Comparison of ENCODE assay signal across 8 cellular contexts in the genomic region with DNA sequence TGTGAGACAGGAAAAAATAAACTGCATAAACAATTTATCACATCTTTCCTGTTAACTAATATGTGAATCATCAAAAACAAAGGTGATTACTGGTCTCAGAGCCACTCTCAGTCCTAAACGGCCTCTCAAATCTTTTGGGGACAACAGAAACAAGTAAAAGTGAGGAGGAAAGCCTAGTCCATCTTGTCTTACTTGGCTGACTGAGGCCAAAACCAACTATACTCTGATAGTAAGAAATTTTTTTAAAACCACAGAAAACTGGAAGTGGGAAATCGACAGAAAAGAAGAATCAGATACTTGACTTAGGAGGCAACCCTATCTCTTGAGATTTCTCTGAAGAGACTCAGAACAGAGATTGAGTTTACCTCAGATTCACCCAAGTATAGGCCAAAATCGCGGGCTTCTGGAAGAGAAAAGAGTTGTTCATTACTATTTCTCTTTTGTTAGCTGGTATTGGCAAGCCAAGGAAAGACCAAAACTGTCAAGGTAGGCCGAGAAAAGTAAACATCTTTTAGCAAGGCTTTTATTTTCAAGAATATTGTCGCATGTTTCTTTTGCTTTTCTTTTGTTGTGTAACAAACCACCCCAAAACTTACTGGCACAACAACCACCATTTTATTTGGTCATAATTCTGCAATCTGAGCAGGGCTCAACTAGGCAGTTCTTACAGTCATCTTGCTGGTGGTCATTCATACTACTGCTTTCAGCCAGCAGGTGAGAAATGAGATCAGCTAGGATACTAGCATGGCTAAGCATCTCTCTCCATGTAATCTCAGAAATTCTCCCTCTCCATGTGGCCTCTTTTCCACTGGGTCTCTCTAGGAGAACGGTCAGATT. TPM values are rescaled to one million over a fixed set of nuclear protein-coding genes. Genes with fewer than 3 reads are reported as not detected.
DNase-seq lines count a peak whose midpoint lies in the region; ATAC-seq and TF ChIP-seq lines count a peak whose summit lies in the region.
"Had no signal": no experiment of that assay in that cellular context is flagged by ENCODE, and none has a peak within 500 bp of the region (broad histone marks: within the 10 kb centered on the region; RNA-seq: fewer than 3 reads in every experiment).

No MANE protein-coding gene starts in this region.

- H3K4me3 ChIP-seq in KMS-11 (IDR thresholded peaks at IDR 0.05; ENCODE audit: insufficient read depth, low read depth, low read length) (no peak overlapping the region), Caco-2 (ENCODE audit: low read depth, low read length) (no peak overlapping the region)

- DNase-seq in memory B cell (ENCODE audit: low spot score in 2 of 2), result peak in 1 of 2 donors; percentile 21
- DNase-seq in Caco-2, result no peak
- DNase-seq in amygdala (lab: John Stamatoyannopoulos, UW), result no peak
- DNase-seq: NCI-H187 treated with DMSO at 0.1 percent for 48 hours had no signal

- H3K9ac ChIP-seq in KMS-11, result no peak overlapping the region

- no peaks in the 10 kb centered on the region for H3K9me3 ChIP-seq in Caco-2

- H3K4me3 Mint-ChIP-seq in memory B cell (peak overlapping the region; percentile 29), Caco-2 (ENCODE audit: unreplicated experiment) (no peak overlapping the region)

- no peak overlapping the region for H3K27ac ChIP-seq in KMS-11

- H3K27ac Mint-ChIP-seq in memory B cell, result peak overlapping the region; percentile 97
- no peak overlapping the region for H3K27ac Mint-ChIP-seq in Caco-2 (ENCODE audit: unreplicated experiment)

- CTCF ChIA-PET in Caco-2 (lab: Charles Lee), result no interaction called here

- H3K9me3 Mint-ChIP-seq in memory B cell (peaks cover 7% of the 10 kb centered on the region), Caco-2 (ENCODE audit: unreplicated experiment) (no peaks in the 10 kb centered on the region)

- intact Hi-C loops in Caco-2 (cut with micrococcal nuclease; ENCODE audit: unreplicated experiment), result no loop called here

- BruUV-seq in Caco-2 (replicated peaks; lab: Mats Ljungman, UMichigan), result no TSS peak

- TF ChIP-seq CTCF in KMS-11 (conservative IDR thresholded peaks at IDR 0.05; ENCODE audit: low read depth, low read length), result no peak
- no peak for TF ChIP-seq CTCF in Caco-2 (IDR thresholded peaks at IDR 0.05; ENCODE audit: insufficient read depth in 1 of 2, low read depth in 1 of 2, low read length in 1 of 2, severe bottlenecking in 1 of 2, unreplicated experiment in 1 of 2)

- H3K36me3 Mint-ChIP-seq in memory B cell, result peaks cover 10% of the 10 kb centered on the region
- H3K36me3 Mint-ChIP-seq in Caco-2 (ENCODE audit: insufficient read depth, unreplicated experiment), result no peaks in the 10 kb centered on the region

- H3K27me3 Mint-ChIP-seq in memory B cell (no peaks in the 10 kb centered on the region), Caco-2 (ENCODE audit: insufficient read depth, unreplicated experiment) (no peaks in the 10 kb centered on the region)

- no peaks in the 10 kb centered on the region for H3K27me3 ChIP-seq in KMS-11 (ENCODE audit: insufficient read depth, low read depth)
- H3K27me3 ChIP-seq in Caco-2 (replicated peaks; ENCODE audit: control insufficient read depth, insufficient read depth, low read length), result no peaks in the 10 kb centered on the region

- no peaks in the 10 kb centered on the region for H3K79me2 ChIP-seq in KMS-11 (ENCODE audit: insufficient read depth, low read depth)

- ATAC-seq in GM18868 (IDR thresholded peaks at IDR 0.05; ENCODE audit: unreplicated experiment) (peak; percentile 45), GM21737 (IDR thresholded peaks at IDR 0.05; ENCODE audit: unreplicated experiment) (peak; percentile 31), memory B cell (ENCODE audit: low read depth) (peak; percentile 69), HG02970 (IDR thresholded peaks at IDR 0.05; ENCODE audit: low FRiP score, unreplicated experiment) (no peak)

- H4K20me1 ChIP-seq in KMS-11 (ENCODE audit: insufficient read depth), result no peaks in the 10 kb centered on the region

- H3K4me1 Mint-ChIP-seq in memory B cell, result peaks cover 43% of the 10 kb centered on the region
- no peaks in the 10 kb centered on the region for H3K4me1 Mint-ChIP-seq in Caco-2 (ENCODE audit: low read depth, unreplicated experiment)

- POLR2A ChIA-PET in Caco-2 (lab: Charles Lee), result no interaction called here

- H3K36me3 ChIP-seq in KMS-11 (ENCODE audit: insufficient read depth), result no peaks in the 10 kb centered on the region
- H3K36me3 ChIP-seq in Caco-2 (ENCODE audit: control insufficient read depth, insufficient read depth, low read length), result no peaks in the 10 kb centered on the region

- H2AFZ ChIP-seq in KMS-11 (ENCODE audit: low read depth), result no peak overlapping the region

- H3K4me2 ChIP-seq in KMS-11, result peak overlapping the region; percentile 15; the same call in 1 of the 2 replicates

- H3K4me1 ChIP-seq in KMS-11 (ENCODE audit: low read depth, poor library complexity, severe bottlenecking) (peaks cover 39% of the 10 kb centered on the region), Caco-2 (no peaks in the 10 kb centered on the region)

RNA-seq across cellular contexts. Expression of a gene that starts 46.1 kb away (rescaled TPM):
- total RNA-seq in Caco-2 (2022), result 4.2 and 4.5 TPM in 2 replicates
